Comparison of ENCODE assay signal across 8 cellular contexts in genomic region chr1:224245188-224245587, GRCh38.
DNase-seq lines count a peak whose midpoint lies in the region; ATAC-seq and TF ChIP-seq lines count a peak whose summit lies in the region.

No MANE protein-coding gene starts in this region.

- H3K27me3 ChIP-seq in aorta (ENCODE audit: control insufficient read depth in 1 of 2, insufficient read depth in 2 of 2, low read length in 1 of 2), result no peaks in the 10 kb centered on the region

- peak overlapping the region; percentile 72 for H3K27ac Mint-ChIP-seq in activated naive CD4-positive, alpha-beta T cell treated with anti-CD3 and anti-CD28 coated beads for 36 hours

- DNase-seq in M059J (ENCODE audit: low read depth), result peak; percentile 71
- DNase-seq in activated naive CD4-positive, alpha-beta T cell treated with anti-CD3 and anti-CD28 coated beads for 36 hours, result peak; percentile 12
- peak; percentile 26 for DNase-seq in left kidney (ENCODE audit: low read depth, low spot score)
- peak in 1 of 2 donors; percentile 82 for DNase-seq in aorta
- no peak for DNase-seq in kidney glomerular epithelial cell (lab: John Stamatoyannopoulos, UW)
- no peak for DNase-seq in occipital lobe (lab: John Stamatoyannopoulos, UW)

- ATAC-seq in GM18505 (IDR thresholded peaks at IDR 0.05; ENCODE audit: unreplicated experiment) (peak; percentile 94), aorta (ENCODE audit: low FRiP score) (peak; percentile 64), HG02852 (IDR thresholded peaks at IDR 0.05; ENCODE audit: unreplicated experiment) (no peak)

- no peaks in the 10 kb centered on the region for H3K4me1 ChIP-seq in aorta (ENCODE audit: control insufficient read depth in 1 of 2, insufficient read depth in 2 of 2, low read length in 2 of 2)

- peaks cover 17% of the 10 kb centered on the region for H3K4me1 Mint-ChIP-seq in activated naive CD4-positive, alpha-beta T cell treated with anti-CD3 and anti-CD28 coated beads for 36 hours (ENCODE audit: low read depth)

- H3K9me3 Mint-ChIP-seq in activated naive CD4-positive, alpha-beta T cell treated with anti-CD3 and anti-CD28 coated beads for 36 hours, result no peaks in the 10 kb centered on the region

- no peaks in the 10 kb centered on the region for H3K9me3 ChIP-seq in aorta (ENCODE audit: control insufficient read depth, low read length)

- peaks cover 23% of the 10 kb centered on the region for H3K36me3 Mint-ChIP-seq in activated naive CD4-positive, alpha-beta T cell treated with anti-CD3 and anti-CD28 coated beads for 36 hours (ENCODE audit: low read depth)

- H3K27ac ChIP-seq in aorta (ENCODE audit: low read depth in 1 of 2, low read length in 2 of 2), result no peak overlapping the region

- CTCF ChIA-PET in activated naive CD4-positive, alpha-beta T cell treated with anti-CD3 and anti-CD28 coated beads for 36 hours (lab: Charles Lee), result interaction anchor here (1.1 kb wide), 2 partner anchors 79 to 128 kb away, joined by 3 to 4 read pairs; no protein-coding TSS in a partner anchor

- intact Hi-C loops in activated naive CD4-positive, alpha-beta T cell treated with anti-CD3 and anti-CD28 coated beads for 36 hours (cut with micrococcal nuclease), result no loop called here
- intact Hi-C loops in aorta (cut with DNase I), result no loop called here

- H3K4me3 ChIP-seq in aorta (ENCODE audit: low read length in 2 of 2), result no peak overlapping the region

- H3K27me3 Mint-ChIP-seq in activated naive CD4-positive, alpha-beta T cell treated with anti-CD3 and anti-CD28 coated beads for 36 hours (ENCODE audit: low read depth), result no peaks in the 10 kb centered on the region

- no peaks in the 10 kb centered on the region for H3K36me3 ChIP-seq in aorta (ENCODE audit: control insufficient read depth in 1 of 2, insufficient read depth in 2 of 2, low read length in 1 of 2)

- no peak overlapping the region for H3K4me3 Mint-ChIP-seq in activated naive CD4-positive, alpha-beta T cell treated with anti-CD3 and anti-CD28 coated beads for 36 hours

- WGBS in aorta, 2 donors, result 13 to 17% methylated on average over 1 of the region's 1 CpG

- TF ChIP-seq POLR2A in GM18505 (IDR thresholded peaks at IDR 0.05; ENCODE audit: borderline replicate concordance, extremely low read depth, insufficient read depth, insufficient read length), result no peak

Comparison
In these comparisons a context has a peak if more than half of its experiments do, and no peak if none do; other contexts are left out.
1. DNase-seq: peak in M059J (single experiment), activated naive CD4-positive, alpha-beta T cell treated with anti-CD3 and anti-CD28 coated beads for 36 hours (single experiment) and left kidney (single experiment); none in kidney glomerular epithelial cell (single experiment) and occipital lobe (single experiment).